In genomic region chr15:51266548-51266947, GRCh38 we compare ENCODE assay signal across 14 cellular contexts.
DNase-seq lines count a peak whose midpoint lies in the region; ATAC-seq, FAIRE-seq and TF ChIP-seq lines count a peak whose summit lies in the region.
"Had no signal": no experiment of that assay in that cellular context is flagged by ENCODE, and none has a peak within 500 bp of the region (broad histone marks: within the 10 kb centered on the region; RNA-seq: fewer than 3 reads in every experiment).

No MANE protein-coding gene starts in this region.

- H3K27ac ChIP-seq in iPS-18a (ENCODE audit: low read length): no peak overlapping the region
- no peak overlapping the region for H3K27ac ChIP-seq in pancreas
- H3K27ac ChIP-seq: adrenal gland, KMS-11 had no signal

- FAIRE-seq in pancreas (lab: Jason Lieb, UNC): no peak
- FAIRE-seq: D721Med had no signal

- H3K27me3 ChIP-seq in iPS-18a (ENCODE audit: control insufficient read depth, insufficient read depth, low read length): peaks cover 38% of the 10 kb centered on the region
- no peaks in the 10 kb centered on the region for H3K27me3 ChIP-seq in skeletal muscle satellite cell (ENCODE audit: control insufficient read depth, insufficient read depth, low read length)
- no peaks in the 10 kb centered on the region for H3K27me3 ChIP-seq in pancreas
- H3K27me3 ChIP-seq: adrenal gland had no signal

- H3K9ac ChIP-seq in iPS-18a (ENCODE audit: low read length): no peak overlapping the region
- H3K9ac ChIP-seq in skeletal muscle satellite cell (ENCODE audit: low read depth, low read length): peak overlapping the region; percentile 71
- H3K9ac ChIP-seq: KMS-11 had no signal

- in situ Hi-C loops in astrocyte of the spinal cord (cut with HindIII; ENCODE audit: low sequenced_read_pairs): no loop called here

- ATAC-seq in HG03469 (IDR thresholded peaks at IDR 0.05; ENCODE audit: unreplicated experiment) (no peak), pancreas (no peak), GM18498 (IDR thresholded peaks at IDR 0.05; ENCODE audit: unreplicated experiment) (no peak)
- ATAC-seq: stimulated activated naive CD8-positive, alpha-beta T cell treated with anti-CD3 and anti-CD28 coated beads, Interleukin-15, amount 100 ng/mL, for 72 hours had no signal

- 66 to 80% methylated on average over 9 of the region's 9 CpGs for WGBS in pancreas, 2 donors

- H3K4me3 ChIP-seq in astrocyte of the spinal cord (ENCODE audit: low read depth, low read length) (peak overlapping the region; percentile 38), iPS-18a (ENCODE audit: low read length) (peak overlapping the region; percentile 61), skeletal muscle satellite cell (ENCODE audit: low read length) (peak overlapping the region; percentile 77), pancreas (no peak overlapping the region)

- H3K36me3 ChIP-seq in iPS-18a (ENCODE audit: control insufficient read depth, low read depth, low read length): no peaks in the 10 kb centered on the region
- no peaks in the 10 kb centered on the region for H3K36me3 ChIP-seq in skeletal muscle satellite cell (ENCODE audit: insufficient read depth, low read length)
- no peaks in the 10 kb centered on the region for H3K36me3 ChIP-seq in pancreas
- H3K36me3 ChIP-seq: adrenal gland had no signal

- TF ChIP-seq CTCF in astrocyte of the spinal cord (IDR thresholded peaks at IDR 0.05; ENCODE audit: low read depth, low read length) (no peak), pancreas (IDR thresholded peaks at IDR 0.05) (no peak)

- DNase-seq in ELR (ENCODE audit: low read depth) (peak; percentile 6), astrocyte of the spinal cord (ENCODE audit: low read depth, low spot score) (no peak), HK-2 (ENCODE audit: unreplicated experiment) (no peak), pancreas (no peak)
- DNase-seq: erythroblast; NCI-H345; stimulated activated naive CD8-positive, alpha-beta T cell treated with anti-CD3 and anti-CD28 coated beads, Interleukin-15, amount 100 ng/mL, for 72 hours had no signal

- H3K4me1 ChIP-seq in iPS-18a (ENCODE audit: control insufficient read depth, low read depth, low read length) (peaks cover 3% of the 10 kb centered on the region), skeletal muscle satellite cell (ENCODE audit: control insufficient read depth, insufficient read depth, low read length) (peaks cover 17% of the 10 kb centered on the region), pancreas (peaks cover 0 to 5% (median 0%) of the 10 kb centered on the region in 3 donors)

- peak overlapping the region; percentile 91 for H3K4me2 ChIP-seq in skeletal muscle satellite cell (ENCODE audit: low read length)
- H3K4me2 ChIP-seq: KMS-11 had no signal

- intact Hi-C loops in pancreas (cut with DNase I): no loop called here

- H3K9me3 ChIP-seq in iPS-18a (ENCODE audit: control insufficient read depth, low read depth, low read length): peaks cover 2% of the 10 kb centered on the region
- H3K9me3 ChIP-seq in skeletal muscle satellite cell (replicated peaks; ENCODE audit: low read length): no peaks in the 10 kb centered on the region
- H3K9me3 ChIP-seq in pancreas: no peaks in the 10 kb centered on the region
- H3K9me3 ChIP-seq: adrenal gland had no signal

Comparison
In these comparisons a context has a peak if more than half of its experiments do, and no peak if none do; other contexts are left out.
1. H3K4me3 ChIP-seq: peak in astrocyte of the spinal cord (single experiment), iPS-18a (single experiment) and skeletal muscle satellite cell (single experiment); none in pancreas (0 of 4).